34 cellular contexts compared by ENCODE assay signal in the genomic region with DNA sequence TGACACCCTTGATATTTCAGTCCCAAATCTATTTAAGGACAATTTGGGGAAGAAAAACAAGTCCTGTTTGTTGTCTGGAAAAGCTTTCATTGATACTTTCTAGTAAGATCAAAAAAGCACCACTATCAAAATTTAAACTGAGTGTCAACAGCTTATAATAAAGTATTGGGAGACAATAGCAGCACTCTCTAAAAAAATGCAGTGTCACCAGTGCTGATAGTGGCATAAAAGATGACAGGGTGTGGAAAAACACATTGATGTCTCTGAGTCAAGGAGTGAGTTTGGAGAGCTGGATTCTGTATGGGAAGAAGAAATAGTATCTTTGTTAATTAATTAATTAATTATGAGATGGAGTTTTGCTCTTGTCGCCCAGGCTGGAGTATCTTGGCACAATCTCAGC.
"Had no signal": no experiment of that assay in that cellular context is flagged by ENCODE, and none has a peak within 500 bp of the region (broad histone marks: within the 10 kb centered on the region; RNA-seq: fewer than 3 reads in every experiment).

No MANE protein-coding gene starts in this region.

- H3K36me3 ChIP-seq: MG63 had no signal

- H3K4me3 ChIP-seq: MG63 had no signal

- DNase-seq: Karpas-422, Kasumi-1, MG63, MM.1S, MV-4-11, NCI-H1048, NCI-H1092, NCI-H1092 treated with DMSO at 0.1 percent for 48 hours, NCI-H1105, NCI-H1105 treated with DMSO at 0.1 percent for 48 hours, NCI-H1417, NCI-H1417 treated with DMSO at 0.1 percent for 48 hours, NCI-H1436, NCI-H1436 treated with DMSO at 0.1 percent for 48 hours, NCI-H146, NCI-H1694, NCI-H1694 treated with DMSO at 0.1 percent for 48 hours, NCI-H187, NCI-H187 treated with DMSO at 0.1 percent for 48 hours, NCI-H1930, NCI-H2029, NCI-H2029 treated with DMSO at 0.1 percent for 48 hours, NCI-H2081, NCI-H2081 treated with DMSO at 0.1 percent for 48 hours, NCI-H2107, NCI-H2171, NCI-H2171 treated with DMSO at 0.1 percent for 48 hours, NCI-H2227 treated with DMSO at 0.1 percent for 48 hours, NCI-H226, NCI-H345, NCI-H446, NCI-H446 treated with DMSO at 0.1 percent for 48 hours, NCI-H510A, NCI-H510A treated with DMSO at 0.1 percent for 48 hours had no signal

- H3K9me3 ChIP-seq: MG63 had no signal
